ENCODE assay signal across 6 cellular contexts in the genomic region with DNA sequence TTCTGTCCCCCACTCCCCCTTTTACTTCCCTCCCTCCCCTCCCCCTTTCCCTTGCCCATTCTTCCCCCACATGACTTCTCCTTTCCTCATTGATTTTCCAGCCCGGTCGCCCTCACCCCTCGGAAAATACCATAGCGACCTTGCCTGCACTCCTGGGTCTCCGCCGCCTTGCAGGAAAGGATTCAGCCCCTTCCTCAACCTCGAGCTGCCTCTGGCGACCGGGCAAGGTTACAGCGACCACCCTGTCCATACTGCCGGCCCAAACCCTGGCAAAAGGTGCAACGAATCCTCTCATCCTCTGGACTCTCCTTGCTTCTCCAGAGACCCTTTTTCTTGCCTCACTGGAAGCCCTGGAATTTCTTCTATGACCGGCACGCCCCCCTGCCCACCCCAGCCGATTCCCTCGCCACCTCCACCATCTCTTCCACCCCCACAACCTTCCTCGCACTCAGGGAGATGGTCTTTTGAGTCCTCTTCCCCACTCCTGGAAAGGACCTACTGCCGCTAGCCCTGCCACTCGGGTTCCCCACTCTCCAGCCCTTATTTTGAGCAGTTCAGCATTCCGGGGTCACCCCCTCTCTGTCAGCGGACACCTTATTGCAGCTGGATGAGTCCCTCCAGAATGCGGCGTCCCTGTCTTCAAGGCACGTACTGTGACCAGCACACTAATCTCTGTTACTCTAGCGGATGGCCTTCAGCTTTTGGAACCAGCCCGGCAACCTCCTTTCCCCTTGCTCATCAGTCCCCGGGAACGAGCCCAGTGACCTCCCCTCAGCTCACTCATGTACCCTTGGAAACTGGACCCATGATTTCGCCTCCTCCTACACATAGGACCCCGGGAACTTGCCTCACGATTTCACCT. TPM values are rescaled to one million over a fixed set of nuclear protein-coding genes. Genes with fewer than 3 reads are reported as not detected.
A peak's percentile ranks its signal among the peaks of the same experiment; 100 is the strongest.
DNase-seq lines count a peak whose midpoint lies in the region; ATAC-seq, FAIRE-seq and TF ChIP-seq lines count a peak whose summit lies in the region.

No MANE protein-coding gene starts in this region.

- H3K4me1 ChIP-seq in lung (ENCODE audit: control insufficient read depth in 2 of 2, insufficient read depth in 2 of 2, low read length in 2 of 2), result peaks cover 0 to 6% of the 10 kb centered on the region in 2 donors

- H3K27ac Mint-ChIP-seq in activated T-helper 2 cell treated with anti-CD3 and anti-CD28 coated beads, Interferon-gamma antibody, Interleukin-2, Interleukin-4, amounts not matched to agents 10 μg/mL and 5 μg/mL and 100 μg/mL, durations not matched to agents 14 hours and 24 hours and 36 hours, result peak overlapping the region; percentile 99

- no peaks in the 10 kb centered on the region for H3K27me3 Mint-ChIP-seq in activated T-helper 2 cell treated with anti-CD3 and anti-CD28 coated beads, Interferon-gamma antibody, Interleukin-2, Interleukin-4, amounts not matched to agents 10 μg/mL and 5 μg/mL and 100 μg/mL, durations not matched to agents 14 hours and 24 hours and 36 hours (ENCODE audit: low read depth)

- H3K27ac ChIP-seq in C4-2B, result peak overlapping the region; percentile 86
- H3K27ac ChIP-seq in lung (ENCODE audit: low read depth in 1 of 2, low read length in 1 of 2), result peak overlapping the region; percentile 95 to 96

- no peaks in the 10 kb centered on the region for H3K9me3 Mint-ChIP-seq in activated T-helper 2 cell treated with anti-CD3 and anti-CD28 coated beads, Interferon-gamma antibody, Interleukin-2, Interleukin-4, amounts not matched to agents 10 μg/mL and 5 μg/mL and 100 μg/mL, durations not matched to agents 14 hours and 24 hours and 36 hours

- no peak for ATAC-seq in lung (ENCODE audit: insufficient read depth, low FRiP score)
- ATAC-seq in HG02884 (IDR thresholded peaks at IDR 0.05; ENCODE audit: unreplicated experiment), result no peak
- ATAC-seq in omental fat pad (ENCODE audit: low FRiP score), result no peak

- no peak for FAIRE-seq in frontal cortex (lab: Jason Lieb, UNC)

- H3K4me3 ChIP-seq in lung, result peak overlapping the region; percentile 57

- H3K4me1 Mint-ChIP-seq in activated T-helper 2 cell treated with anti-CD3 and anti-CD28 coated beads, Interferon-gamma antibody, Interleukin-2, Interleukin-4, amounts not matched to agents 10 μg/mL and 5 μg/mL and 100 μg/mL, durations not matched to agents 14 hours and 24 hours and 36 hours (ENCODE audit: low read depth), result peaks cover 32% of the 10 kb centered on the region

- DNase-seq in activated T-helper 2 cell treated with anti-CD3 and anti-CD28 coated beads, Interferon-gamma antibody, Interleukin-2, Interleukin-4, amounts not matched to agents 10 μg/mL and 5 μg/mL and 100 μg/mL, durations not matched to agents 14 hours and 24 hours and 36 hours (ENCODE audit: low spot score), result peak; percentile 12
- no peak for DNase-seq in lung (ENCODE audit: low spot score)
- DNase-seq in frontal cortex (ENCODE audit: low spot score in 2 of 2), result no peak
- no peak for DNase-seq in omental fat pad (ENCODE audit: low spot score)

- no peaks in the 10 kb centered on the region for H3K27me3 ChIP-seq in lung (ENCODE audit: control insufficient read depth, insufficient read depth)

- peak overlapping the region; percentile 100 for H3K4me3 Mint-ChIP-seq in activated T-helper 2 cell treated with anti-CD3 and anti-CD28 coated beads, Interferon-gamma antibody, Interleukin-2, Interleukin-4, amounts not matched to agents 10 μg/mL and 5 μg/mL and 100 μg/mL, durations not matched to agents 14 hours and 24 hours and 36 hours (ENCODE audit: low read depth)

- H3K9me3 ChIP-seq in lung (ENCODE audit: control insufficient read depth in 2 of 2, insufficient read depth in 1 of 2, low read length in 1 of 2), result no peaks in the 10 kb centered on the region

- WGBS in lung, 2 donors, result 58 to 60% methylated on average over 31 of the region's 31 CpGs

- no peak for TF ChIP-seq CTCF in C4-2B (conservative IDR thresholded peaks at IDR 0.05)
- no peak for TF ChIP-seq CTCF in lung (IDR thresholded peaks at IDR 0.05; ENCODE audit: control extremely low read depth, extremely low read depth)
- no peak for TF ChIP-seq CTCF in omental fat pad (IDR thresholded peaks at IDR 0.05)

- intact Hi-C loops in activated T-helper 2 cell treated with anti-CD3 and anti-CD28 coated beads, Interferon-gamma antibody, Interleukin-2, Interleukin-4, amounts not matched to agents 10 μg/mL and 5 μg/mL and 100 μg/mL, durations not matched to agents 14 hours and 24 hours and 36 hours (cut with micrococcal nuclease), result loop anchor here (2.0 to 10.0 kb wide), 2 partner anchors 95 to 243 kb away; a partner anchor contains a TSS

- peaks cover 43% of the 10 kb centered on the region for H3K36me3 Mint-ChIP-seq in activated T-helper 2 cell treated with anti-CD3 and anti-CD28 coated beads, Interferon-gamma antibody, Interleukin-2, Interleukin-4, amounts not matched to agents 10 μg/mL and 5 μg/mL and 100 μg/mL, durations not matched to agents 14 hours and 24 hours and 36 hours (ENCODE audit: low read depth)

- H3K36me3 ChIP-seq in lung (ENCODE audit: control insufficient read depth in 2 of 2, insufficient read depth in 2 of 2, low read length in 2 of 2), result peaks cover 0 to 15% of the 10 kb centered on the region in 2 donors

RNA-seq across cellular contexts. Expression of a gene that starts 0.8 kb away (rescaled TPM):
- 37.2 and 37.6 TPM in 2 replicates for total RNA-seq in activated T-helper 2 cell treated with anti-CD3 and anti-CD28 coated beads, Interferon-gamma antibody, Interleukin-2, Interleukin-4, amounts not matched to agents 10 μg/mL and 5 μg/mL and 100 μg/mL, durations not matched to agents 14 hours and 24 hours and 36 hours
- total RNA-seq in lung (10 to 100 TPM; 28.9 to 29.3 TPM), frontal cortex (7.7 TPM), omental fat pad (10 to 100 TPM; 19.5 to 26.3 (median 22.2) TPM)
- polyA plus RNA-seq in lung, result 10 to 100 TPM; 11.2 to 17.8 TPM

RNA-seq across cellular contexts. Expression of a gene that starts 38.0 kb away (rescaled TPM):
- 262 and 275 TPM in 2 replicates for total RNA-seq in activated T-helper 2 cell treated with anti-CD3 and anti-CD28 coated beads, Interferon-gamma antibody, Interleukin-2, Interleukin-4, amounts not matched to agents 10 μg/mL and 5 μg/mL and 100 μg/mL, durations not matched to agents 14 hours and 24 hours and 36 hours
- 100 to 1,000 TPM; 159 to 311 TPM for total RNA-seq in lung
- polyA plus RNA-seq in lung, result 100 to 1,000 TPM; 297 to 400 TPM
- 326 TPM for total RNA-seq in frontal cortex
- 100 to 1,000 TPM; 398 to 609 (median 515) TPM for total RNA-seq in omental fat pad

RNA-seq across cellular contexts. Expression of a gene that starts 38.0 kb away (rescaled TPM):
- 70.1 and 70.6 TPM in 2 replicates for total RNA-seq in activated T-helper 2 cell treated with anti-CD3 and anti-CD28 coated beads, Interferon-gamma antibody, Interleukin-2, Interleukin-4, amounts not matched to agents 10 μg/mL and 5 μg/mL and 100 μg/mL, durations not matched to agents 14 hours and 24 hours and 36 hours
- total RNA-seq in lung (10 to 100 TPM; 61.6 to 63.0 TPM), frontal cortex (51.0 TPM), omental fat pad (100 to 1,000 TPM in 1 of 4 donors, 10 to 100 TPM in 3; 65.3 to 108 (median 73.2) TPM)
- polyA plus RNA-seq in lung, result 10 to 100 TPM; 21.6 to 38.9 TPM

RNA-seq across cellular contexts. Expression of a gene that starts 52.7 kb away (rescaled TPM):
- 2.4 and 3.8 TPM in 2 replicates for total RNA-seq in activated T-helper 2 cell treated with anti-CD3 and anti-CD28 coated beads, Interferon-gamma antibody, Interleukin-2, Interleukin-4, amounts not matched to agents 10 μg/mL and 5 μg/mL and 100 μg/mL, durations not matched to agents 14 hours and 24 hours and 36 hours
- total RNA-seq in lung (10 to 100 TPM; 22.2 to 33.4 TPM), frontal cortex (19.6 TPM), omental fat pad (10 to 100 TPM; 11.5 to 36.4 (median 20.3) TPM)
- 10 to 100 TPM; 13.9 to 34.8 TPM for polyA plus RNA-seq in lung
